ENCODE assay signal across 12 cellular contexts in the genomic region with DNA sequence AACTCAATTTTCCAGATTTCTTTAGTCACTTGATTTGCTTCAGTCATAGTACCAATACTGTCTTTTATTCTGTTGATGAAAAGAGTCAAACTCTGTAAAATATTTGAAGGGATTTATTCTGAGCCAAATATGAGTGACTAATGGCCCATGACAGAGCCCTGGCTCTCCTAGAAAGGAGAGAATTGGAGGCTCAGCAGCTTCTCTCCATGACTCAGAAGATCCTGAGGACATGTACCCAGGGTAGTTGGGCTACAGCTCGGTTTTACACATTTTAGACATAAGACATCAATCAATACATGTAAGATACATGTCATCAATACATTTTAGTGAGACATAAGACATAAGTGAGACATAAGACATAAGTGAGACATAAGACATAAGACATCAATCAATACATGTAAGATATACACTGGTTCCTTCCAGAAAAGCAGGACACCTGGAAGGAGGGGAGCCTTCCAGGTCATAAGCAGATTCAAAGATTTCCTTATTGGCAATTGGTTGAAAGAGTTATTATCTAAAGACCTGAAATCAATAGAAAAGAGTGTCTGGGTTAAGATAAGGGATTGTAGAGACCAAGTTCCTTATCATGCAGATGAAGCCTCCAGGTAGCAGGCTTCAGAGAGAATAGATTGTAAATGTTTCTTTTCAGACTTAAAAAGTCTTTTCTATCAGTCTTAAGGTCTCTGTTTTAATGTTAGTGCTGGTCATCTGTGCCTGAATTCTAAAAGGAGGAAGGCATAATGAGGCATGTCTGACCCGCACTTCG.
A peak's percentile ranks its signal among the peaks of the same experiment; 100 is the strongest.
DNase-seq lines count a peak whose midpoint lies in the region; TF ChIP-seq lines count a peak whose summit lies in the region.
"Had no signal": no experiment of that assay in that cellular context is flagged by ENCODE, and none has a peak within 500 bp of the region (broad histone marks: within the 10 kb centered on the region; RNA-seq: fewer than 3 reads in every experiment).

No MANE protein-coding gene starts in this region.

- H4K20me1 ChIP-seq in fibroblast of lung (ENCODE audit: control insufficient read depth, extremely low read depth, insufficient read depth, low read length) (no peaks in the 10 kb centered on the region), smooth muscle cell (ENCODE audit: low read depth) (no peaks in the 10 kb centered on the region)

- H3K4me3 ChIP-seq in fibroblast of lung (replicated peaks in 1 of 4; ENCODE audit: control extremely low read depth in 1 of 4, insufficient read depth in 1 of 4, low read depth in 3 of 4, low read length in 4 of 4) (no peak overlapping the region), smooth muscle cell (no peak overlapping the region)
- H3K4me3 ChIP-seq: PC-9, psoas muscle had no signal

- no peak for TF ChIP-seq CTCF in fibroblast of lung (conservative IDR thresholded peaks at IDR 0.05 in 1 of 2, IDR thresholded peaks at IDR 0.05 in 1 of 2; ENCODE audit: low read depth in 1 of 2, low read length in 2 of 2)
- no peak for TF ChIP-seq CTCF in smooth muscle cell (IDR thresholded peaks at IDR 0.05; ENCODE audit: borderline replicate concordance, insufficient read depth, poor library complexity, severe bottlenecking)

- H3K36me3 ChIP-seq in fibroblast of lung (ENCODE audit: control insufficient read depth, insufficient read depth, low read length), result no peaks in the 10 kb centered on the region
- H3K36me3 ChIP-seq in smooth muscle cell (ENCODE audit: low read depth), result no peaks in the 10 kb centered on the region

- no peaks in the 10 kb centered on the region for H3K79me2 ChIP-seq in fibroblast of lung (ENCODE audit: control insufficient read depth, insufficient read depth, low read length)
- no peaks in the 10 kb centered on the region for H3K79me2 ChIP-seq in smooth muscle cell (ENCODE audit: low read depth)

- H3K4me2 ChIP-seq in fibroblast of lung (ENCODE audit: extremely low read depth, insufficient read depth, low read length) (no peak overlapping the region), smooth muscle cell (peak overlapping the region; percentile 6)
- H3K4me2 ChIP-seq: PC-9 had no signal

- no peak overlapping the region for H3K27ac ChIP-seq in fibroblast of lung (ENCODE audit: insufficient read depth, low read length)
- peak overlapping the region; percentile 68 for H3K27ac ChIP-seq in smooth muscle cell (ENCODE audit: low read depth)
- H3K27ac ChIP-seq: PC-9, psoas muscle had no signal

- H3K27me3 ChIP-seq in fibroblast of lung (ENCODE audit: control insufficient read depth, insufficient read depth, low read length) (no peaks in the 10 kb centered on the region), smooth muscle cell (ENCODE audit: low read depth) (no peaks in the 10 kb centered on the region)

- DNase-seq in HCEC 1CT (peak; percentile 79), RPMI7951 (ENCODE audit: low read depth) (peak; percentile 38), fibroblast of lung (ENCODE audit: low read depth in 2 of 2) (peak; percentile 43 to 66), smooth muscle cell (lab: John Stamatoyannopoulos, UW; ENCODE audit: unreplicated experiment) (no peak), KG1 (lab: John Stamatoyannopoulos, UW) (no peak), NCI-H146 treated with DMSO at 0.1 percent for 48 hours (lab: John Stamatoyannopoulos, UW; ENCODE audit: unreplicated experiment) (no peak), ecto neural progenitor cell (ENCODE audit: low spot score) (no peak)
- DNase-seq: effector CD8-positive, alpha-beta T cell; KBM-7; NCI-H2171 treated with DMSO at 0.1 percent for 48 hours; PC-9; psoas muscle had no signal

- 62% methylated on average over 3 of the region's 3 CpGs for WGBS in smooth muscle cell (ENCODE audit: low lambda C conversion rate)

- H3F3A ChIP-seq in smooth muscle cell (ENCODE audit: low read depth), result peaks cover 10% of the 10 kb centered on the region

- H3K9ac ChIP-seq in fibroblast of lung (ENCODE audit: insufficient read depth, low read length) (no peak overlapping the region), smooth muscle cell (ENCODE audit: low read depth) (no peak overlapping the region)

- H2AFZ ChIP-seq in fibroblast of lung (ENCODE audit: low read length) (no peak overlapping the region), smooth muscle cell (ENCODE audit: low read depth) (no peak overlapping the region)
- H2AFZ ChIP-seq: PC-9 had no signal

- peaks cover 15% of the 10 kb centered on the region for H3K4me1 ChIP-seq in fibroblast of lung (ENCODE audit: control insufficient read depth, extremely low read depth, insufficient read depth, low read length)
- H3K4me1 ChIP-seq in smooth muscle cell (ENCODE audit: low read depth), result peaks cover 5% of the 10 kb centered on the region

- H3K9me3 ChIP-seq in fibroblast of lung (ENCODE audit: control insufficient read depth, insufficient read depth, low read depth, low read length), result no peaks in the 10 kb centered on the region
- no peaks in the 10 kb centered on the region for H3K9me3 ChIP-seq in smooth muscle cell (replicated peaks; ENCODE audit: low read depth)
- H3K9me3 ChIP-seq: psoas muscle had no signal

Comparison
In these comparisons a context has a peak if more than half of its experiments do, and no peak if none do; other contexts are left out.
1. DNase-seq: peak in HCEC 1CT (single experiment), RPMI7951 (single experiment) and fibroblast of lung (2 of 2); none in smooth muscle cell (single experiment), KG1 (single experiment), NCI-H146 treated with DMSO at 0.1 percent for 48 hours (single experiment) and ecto neural progenitor cell (single experiment).